8 cellular contexts compared by ENCODE assay signal in the genomic region with DNA sequence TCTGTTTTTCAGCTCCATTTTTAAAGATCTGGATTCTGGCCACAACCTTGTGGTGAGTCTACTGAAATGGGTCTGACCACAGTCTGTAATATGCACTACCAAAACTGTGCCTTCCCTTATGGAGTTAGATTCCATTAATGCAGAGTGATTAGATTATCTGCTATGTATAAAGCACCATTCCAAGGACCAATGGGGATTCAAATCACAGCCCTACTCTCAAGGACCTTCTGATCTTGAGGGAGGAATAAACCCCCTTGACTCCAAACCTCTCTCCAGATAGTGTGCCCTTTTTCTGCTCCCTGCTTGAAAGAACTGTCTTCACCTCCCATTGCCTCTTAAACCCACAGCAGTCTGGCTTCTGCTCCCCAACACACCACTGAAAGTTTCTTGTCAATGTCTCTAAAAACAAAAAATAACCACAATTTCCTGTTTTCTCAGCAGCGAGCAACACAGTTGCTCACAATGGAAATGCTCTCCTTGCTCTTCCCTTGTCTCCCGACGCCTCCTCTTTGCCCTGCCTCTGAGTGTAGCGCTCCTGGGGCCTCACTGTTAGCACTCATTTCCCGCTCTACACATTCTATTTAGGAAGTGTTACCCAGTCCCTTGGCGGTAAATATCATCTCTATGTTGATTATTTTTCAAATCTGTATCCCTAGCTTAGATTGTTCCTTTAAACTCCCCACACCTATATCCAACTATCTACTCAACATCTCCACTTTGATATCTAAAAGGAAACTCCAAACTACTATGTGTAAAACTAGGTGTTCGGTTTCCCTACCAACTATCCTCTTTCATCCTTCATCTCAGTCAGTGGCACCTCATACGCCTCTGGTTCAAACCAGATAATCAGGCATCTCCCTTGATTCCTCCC. TPM values are rescaled to one million over a fixed set of nuclear protein-coding genes. Genes with fewer than 3 reads are reported as not detected.
DNase-seq lines count a peak whose midpoint lies in the region; ATAC-seq and TF ChIP-seq lines count a peak whose summit lies in the region.

No MANE protein-coding gene starts in this region.

- peaks cover 12% of the 10 kb centered on the region for H3K4me1 ChIP-seq in DOHH2 (ENCODE audit: control insufficient read depth, low read length)
- H3K4me1 ChIP-seq in Karpas-422 (ENCODE audit: low read length): peaks cover 11% of the 10 kb centered on the region

- H4K20me1 ChIP-seq in DOHH2 (ENCODE audit: control insufficient read depth, insufficient read depth, low read depth, low read length) (no peaks in the 10 kb centered on the region), Karpas-422 (ENCODE audit: insufficient read depth, low read depth, low read length) (no peaks in the 10 kb centered on the region)

- H3K4me2 ChIP-seq in DOHH2 (ENCODE audit: low read length) (peak overlapping the region; percentile 24), Karpas-422 (ENCODE audit: low read depth, low read length, poor library complexity, severe bottlenecking) (no peak overlapping the region)

- H3K9ac ChIP-seq in Karpas-422 (ENCODE audit: low read length): no peak overlapping the region

- H3K27ac ChIP-seq in DOHH2 (ENCODE audit: low read depth, low read length) (no peak overlapping the region), Karpas-422 (ENCODE audit: low read length) (no peak overlapping the region)

- no peak overlapping the region for H2AFZ ChIP-seq in Karpas-422 (ENCODE audit: low read length)

- H3K79me2 ChIP-seq in DOHH2 (ENCODE audit: control insufficient read depth, low read length): no peaks in the 10 kb centered on the region
- peaks cover 93% of the 10 kb centered on the region for H3K79me2 ChIP-seq in Karpas-422 (ENCODE audit: low read length)

- no peaks in the 10 kb centered on the region for H3K27me3 ChIP-seq in DOHH2 (ENCODE audit: control insufficient read depth, low read length)
- H3K27me3 ChIP-seq in Karpas-422 (ENCODE audit: low read length): no peaks in the 10 kb centered on the region

- TF ChIP-seq CTCF in DOHH2 (IDR thresholded peaks at IDR 0.05; ENCODE audit: low read depth, low read length, poor library complexity, severe bottlenecking): no peak

- peaks cover 0 to 6% of the 10 kb centered on the region in 2 donors for H3K36me3 Mint-ChIP-seq in activated naive CD4-positive, alpha-beta T cell treated with anti-CD3 and anti-CD28 coated beads, Interleukin-2, amount 50 U/mL, for 72 hours

- H3K9me3 ChIP-seq in DOHH2 (ENCODE audit: control insufficient read depth, insufficient read depth, low read length) (no peaks in the 10 kb centered on the region), Karpas-422 (ENCODE audit: low read length) (no peaks in the 10 kb centered on the region)

- no peaks in the 10 kb centered on the region for H3K9me2 ChIP-seq in DOHH2 (replicated peaks; ENCODE audit: control insufficient read depth, low read length)
- H3K9me2 ChIP-seq in Karpas-422 (replicated peaks; ENCODE audit: insufficient read depth, low read length): no peaks in the 10 kb centered on the region; the same call in 1 of the 2 replicates

- H3K4me3 ChIP-seq in DOHH2 (ENCODE audit: low read length) (peak overlapping the region; percentile 16; the same call in 1 of the 2 replicates), Karpas-422 (ENCODE audit: low read length) (no peak overlapping the region)

- peak in 1 of 2 donors; percentile 18 for DNase-seq in activated naive CD4-positive, alpha-beta T cell treated with anti-CD3 and anti-CD28 coated beads, Interleukin-2, amount 50 U/mL, for 72 hours (ENCODE audit: low spot score in 2 of 2)
- peak; percentile 9 for DNase-seq in stimulated activated naive CD4-positive, alpha-beta T cell treated with Interleukin-2 at 50 U/mL for 16 hours (lab: John Stamatoyannopoulos, UW)
- DNase-seq in Karpas-422 (no peak), NCI-H2227 treated with DMSO at 0.1 percent for 48 hours (lab: John Stamatoyannopoulos, UW) (no peak), NCI-H524 (lab: John Stamatoyannopoulos, UW) (no peak)

- H3K9me3 Mint-ChIP-seq in activated naive CD4-positive, alpha-beta T cell treated with anti-CD3 and anti-CD28 coated beads, Interleukin-2, amount 50 U/mL, for 72 hours: no peaks in the 10 kb centered on the region

- ATAC-seq in GM19463 (IDR thresholded peaks at IDR 0.05; ENCODE audit: unreplicated experiment) (peak; percentile 91), HG03457 (IDR thresholded peaks at IDR 0.05; ENCODE audit: unreplicated experiment) (peak; percentile 89)
- peak; percentile 73 to 82 for ATAC-seq in activated naive CD4-positive, alpha-beta T cell treated with anti-CD3 and anti-CD28 coated beads, Interleukin-2, amount 50 U/mL, for 72 hours

- H3F3A ChIP-seq in DOHH2 (ENCODE audit: control insufficient read depth, insufficient read depth): no peaks in the 10 kb centered on the region

- peak overlapping the region; percentile 25 to 44 for H3K27ac Mint-ChIP-seq in activated naive CD4-positive, alpha-beta T cell treated with anti-CD3 and anti-CD28 coated beads, Interleukin-2, amount 50 U/mL, for 72 hours

- H3K36me3 ChIP-seq in DOHH2 (ENCODE audit: control insufficient read depth, low read length): no peaks in the 10 kb centered on the region
- H3K36me3 ChIP-seq in Karpas-422 (ENCODE audit: insufficient read depth, low read length): 0 out of 2 replicates have a peak, but pooled peaks cover 2% of the 10 kb centered on the region

RNA-seq across cellular contexts. Expression of gene PCNX2, which starts 13.6 kb away (rescaled TPM):
- total RNA-seq in activated naive CD4-positive, alpha-beta T cell treated with anti-CD3 and anti-CD28 coated beads, Interleukin-2, amount 50 U/mL, for 72 hours: 10 to 100 TPM; 11.2 to 26.0 TPM
- total RNA-seq in Karpas-422 (2014; rRNA removed; shearing (Covaris generic); ENCODE audit: low replicate concordance): 49.1 and 96.2 TPM in 2 replicates

RNA-seq across cellular contexts. Expression of gene MAP3K21, which starts 45.6 kb away (rescaled TPM):
- total RNA-seq in activated naive CD4-positive, alpha-beta T cell treated with anti-CD3 and anti-CD28 coated beads, Interleukin-2, amount 50 U/mL, for 72 hours: 1 to 10 TPM; 2.7 to 4.2 TPM
- 2.2 and 3.4 TPM in 2 replicates for total RNA-seq in Karpas-422 (2014; rRNA removed; shearing (Covaris generic); ENCODE audit: low replicate concordance)
